10 cellular contexts compared by ENCODE assay signal in genomic region chr16:81424761-81425160, GRCh38. TPM values are rescaled to one million over a fixed set of nuclear protein-coding genes. Genes with fewer than 3 reads are reported as not detected.
DNase-seq lines count a peak whose midpoint lies in the region; ATAC-seq and TF ChIP-seq lines count a peak whose summit lies in the region.
"Had no signal": no experiment of that assay in that cellular context is flagged by ENCODE, and none has a peak within 500 bp of the region (broad histone marks: within the 10 kb centered on the region; RNA-seq: fewer than 3 reads in every experiment).

No MANE protein-coding gene starts in this region.

- H3K36me3 Mint-ChIP-seq in activated naive CD4-positive, alpha-beta T cell treated with anti-CD3 and anti-CD28 coated beads for 36 hours (ENCODE audit: low read depth), result no peaks in the 10 kb centered on the region
- no peaks in the 10 kb centered on the region for H3K36me3 Mint-ChIP-seq in activated naive CD8-positive, alpha-beta T cell treated with anti-CD3 and anti-CD28 coated beads, Interleukin-2, amount 50 U/mL, for 24 hours (ENCODE audit: low read depth)

- intact Hi-C loops in activated naive CD4-positive, alpha-beta T cell treated with anti-CD3 and anti-CD28 coated beads for 36 hours (cut with micrococcal nuclease), result no loop called here
- intact Hi-C loops in prostate gland (cut with DNase I), result no loop called here

- no peak overlapping the region for H3K9ac ChIP-seq in KMS-11

- no peak for TF ChIP-seq CTCF in KMS-11 (conservative IDR thresholded peaks at IDR 0.05; ENCODE audit: low read depth, low read length)
- peak in 1 of 4 experiments; percentile 5 for TF ChIP-seq CTCF in prostate gland (IDR thresholded peaks at IDR 0.05)

- H3K27me3 ChIP-seq in KMS-11 (ENCODE audit: insufficient read depth, low read depth), result no peaks in the 10 kb centered on the region
- H3K27me3 ChIP-seq in prostate gland (replicated peaks; ENCODE audit: insufficient read depth), result no peaks in the 10 kb centered on the region
- no peaks in the 10 kb centered on the region for H3K27me3 ChIP-seq in H7 (ENCODE audit: control insufficient read depth, insufficient read depth, low read length)

- peak; percentile 71 for ATAC-seq in activated naive CD8-positive, alpha-beta T cell treated with anti-CD3 and anti-CD28 coated beads, Interleukin-2, amount 50 U/mL, for 24 hours
- ATAC-seq in stimulated activated naive CD8-positive, alpha-beta T cell treated with anti-CD3 and anti-CD28 coated beads, Interleukin-15, Interleukin-2, amounts not matched to agents 100 U/mL and 50 U/mL, for 24 hours, result peak; percentile 79

- H3K27ac ChIP-seq in KMS-11 (peak overlapping the region; percentile 30), prostate gland (no peak overlapping the region)
- H3K27ac ChIP-seq: SK-N-MC had no signal

- H3K4me1 Mint-ChIP-seq in activated naive CD4-positive, alpha-beta T cell treated with anti-CD3 and anti-CD28 coated beads for 36 hours (ENCODE audit: low read depth), result peaks cover 9% of the 10 kb centered on the region
- peaks cover 15% of the 10 kb centered on the region for H3K4me1 Mint-ChIP-seq in activated naive CD8-positive, alpha-beta T cell treated with anti-CD3 and anti-CD28 coated beads, Interleukin-2, amount 50 U/mL, for 24 hours

- H3K9me3 Mint-ChIP-seq in activated naive CD4-positive, alpha-beta T cell treated with anti-CD3 and anti-CD28 coated beads for 36 hours, result no peaks in the 10 kb centered on the region
- no peaks in the 10 kb centered on the region for H3K9me3 Mint-ChIP-seq in activated naive CD8-positive, alpha-beta T cell treated with anti-CD3 and anti-CD28 coated beads, Interleukin-2, amount 50 U/mL, for 24 hours

- H3K79me2 ChIP-seq in KMS-11 (ENCODE audit: insufficient read depth, low read depth), result no peaks in the 10 kb centered on the region

- H3K4me2 ChIP-seq in KMS-11, result peak overlapping the region; percentile 44

- TF ChIP-seq POLR2A in prostate gland (IDR thresholded peaks at IDR 0.05), result no peak

- peak; percentile 80 for DNase-seq in activated naive CD4-positive, alpha-beta T cell treated with anti-CD3 and anti-CD28 coated beads for 36 hours
- no peak for DNase-seq in activated naive CD4-positive, alpha-beta T cell (lab: John Stamatoyannopoulos, UW)
- peak; percentile 45 for DNase-seq in activated naive CD8-positive, alpha-beta T cell treated with anti-CD3 and anti-CD28 coated beads, Interleukin-2, amount 50 U/mL, for 24 hours
- peak; percentile 43 for DNase-seq in stimulated activated naive CD8-positive, alpha-beta T cell treated with anti-CD3 and anti-CD28 coated beads, Interleukin-15, Interleukin-2, amounts not matched to agents 100 U/mL and 50 U/mL, for 24 hours
- DNase-seq in prostate gland (ENCODE audit: low spot score) (no peak), NCI-H146 treated with DMSO at 0.1 percent for 48 hours (lab: John Stamatoyannopoulos, UW; ENCODE audit: unreplicated experiment) (no peak), H7 (no peak)
- DNase-seq: NCI-H1105 had no signal

- H3K27me3 Mint-ChIP-seq in activated naive CD4-positive, alpha-beta T cell treated with anti-CD3 and anti-CD28 coated beads for 36 hours (ENCODE audit: low read depth), result no peaks in the 10 kb centered on the region
- no peaks in the 10 kb centered on the region for H3K27me3 Mint-ChIP-seq in activated naive CD8-positive, alpha-beta T cell treated with anti-CD3 and anti-CD28 coated beads, Interleukin-2, amount 50 U/mL, for 24 hours

- no peaks in the 10 kb centered on the region for H4K20me1 ChIP-seq in KMS-11 (ENCODE audit: insufficient read depth)

- H2AFZ ChIP-seq in KMS-11 (ENCODE audit: low read depth), result peak overlapping the region; percentile 15

- H3K27ac Mint-ChIP-seq in activated naive CD4-positive, alpha-beta T cell treated with anti-CD3 and anti-CD28 coated beads for 36 hours, result no peak overlapping the region
- peak overlapping the region; percentile 77 for H3K27ac Mint-ChIP-seq in activated naive CD8-positive, alpha-beta T cell treated with anti-CD3 and anti-CD28 coated beads, Interleukin-2, amount 50 U/mL, for 24 hours

- CTCF ChIA-PET in activated naive CD4-positive, alpha-beta T cell treated with anti-CD3 and anti-CD28 coated beads for 36 hours (lab: Charles Lee), result interaction anchor here (0.5 to 1.1 kb wide), 3 partner anchors 22 to 262 kb away, joined by 3 read pairs; no protein-coding TSS in a partner anchor

- 14% methylated on average over 1 of the region's 1 CpG for WGBS in prostate gland

- peaks cover 41% of the 10 kb centered on the region for H3K4me1 ChIP-seq in KMS-11 (ENCODE audit: low read depth, poor library complexity, severe bottlenecking)
- H3K4me1 ChIP-seq in prostate gland (replicated peaks), result no peaks in the 10 kb centered on the region

- H3K4me3 Mint-ChIP-seq in activated naive CD4-positive, alpha-beta T cell treated with anti-CD3 and anti-CD28 coated beads for 36 hours, result no peak overlapping the region
- no peak overlapping the region for H3K4me3 Mint-ChIP-seq in activated naive CD8-positive, alpha-beta T cell treated with anti-CD3 and anti-CD28 coated beads, Interleukin-2, amount 50 U/mL, for 24 hours

- H3K4me3 ChIP-seq in KMS-11 (IDR thresholded peaks at IDR 0.05; ENCODE audit: insufficient read depth, low read depth, low read length), result no peak overlapping the region
- H3K4me3 ChIP-seq in prostate gland, result no peak overlapping the region
- no peak overlapping the region for H3K4me3 ChIP-seq in H7 (ENCODE audit: insufficient read depth, low read depth, low read length)
- H3K4me3 ChIP-seq: SK-N-MC had no signal

- H3K36me3 ChIP-seq in KMS-11 (ENCODE audit: insufficient read depth) (no peaks in the 10 kb centered on the region), prostate gland (no peaks in the 10 kb centered on the region), H7 (replicated peaks; ENCODE audit: control insufficient read depth, insufficient read depth, low read length) (no peaks in the 10 kb centered on the region)

- no peaks in the 10 kb centered on the region for H3K9me3 ChIP-seq in prostate gland

RNA-seq across cellular contexts. Expression of gene CMIP, which starts 19.8 kb away (rescaled TPM):
- 10 to 100 TPM; 28.6 to 28.8 TPM for total RNA-seq in activated naive CD4-positive, alpha-beta T cell treated with anti-CD3 and anti-CD28 coated beads for 36 hours
- total RNA-seq in prostate gland, result 10 to 100 TPM; 30.1 to 95.1 TPM
- 13.1 and 19.2 TPM in 2 replicates for total RNA-seq in H7 (2014; rRNA removed; shearing (Covaris generic))

Comparison
In these comparisons a context has a peak if more than half of its experiments do, and no peak if none do; other contexts are left out.
1. DNase-seq: peak in activated naive CD4-positive, alpha-beta T cell treated with anti-CD3 and anti-CD28 coated beads for 36 hours (single experiment), activated naive CD8-positive, alpha-beta T cell treated with anti-CD3 and anti-CD28 coated beads, Interleukin-2, amount 50 U/mL, for 24 hours (single experiment) and stimulated activated naive CD8-positive, alpha-beta T cell treated with anti-CD3 and anti-CD28 coated beads, Interleukin-15, Interleukin-2, amounts not matched to agents 100 U/mL and 50 U/mL, for 24 hours (single experiment); none in activated naive CD4-positive, alpha-beta T cell (0 of 4), prostate gland (single experiment), NCI-H146 treated with DMSO at 0.1 percent for 48 hours (single experiment) and H7 (single experiment).